Comparison of ENCODE assay signal across 8 cellular contexts in genomic region chr19:45250832-45251451, GRCh38. TPM values are rescaled to one million over a fixed set of nuclear protein-coding genes. Genes with fewer than 3 reads are reported as not detected.
DNase-seq lines count a peak whose midpoint lies in the region; ATAC-seq, FAIRE-seq and TF ChIP-seq lines count a peak whose summit lies in the region.

TSS of gene MARK4 (plus strand) at chr19:45251271. CDS start at chr19:45251589, 318 bp downstream.

- H3K36me3 ChIP-seq in BJ (ENCODE audit: control insufficient read depth, insufficient read depth, low read length) (0 out of 2 replicates have a peak, but pooled peaks cover 2% of the 10 kb centered on the region), HAP-1 (replicated peaks) (no peaks in the 10 kb centered on the region), endothelial cell of umbilical vein (ENCODE audit: control insufficient read depth in 2 of 2, extremely low read depth in 1 of 2, insufficient read depth in 2 of 2, low read length in 2 of 2) (peaks cover 0 to 5% of the 10 kb centered on the region in 2 experiments)

- peak; percentile 36 for TF ChIP-seq POLR2A in endothelial cell of umbilical vein (IDR thresholded peaks at IDR 0.05; ENCODE audit: low read depth, low read length)

- CTCF ChIA-PET in BJ (lab: Yijun Ruan, JAX), result no interaction called here
- CTCF ChIA-PET in endothelial cell of umbilical vein (lab: Charles Lee), result no interaction called here

- H3K27ac Mint-ChIP-seq in mesothelial cell of epicardium, result peak within 1 kb of the TSS; percentile 87

- no peak for TF ChIP-seq CTCF in BJ (IDR thresholded peaks at IDR 0.05; ENCODE audit: insufficient read depth, low read depth, low read length)
- no peak for TF ChIP-seq CTCF in endothelial cell of umbilical vein (IDR thresholded peaks at IDR 0.05; ENCODE audit: extremely low read depth in 1 of 2, insufficient read depth in 1 of 2, low read depth in 1 of 2, low read length in 2 of 2)
- TF ChIP-seq CTCF in mesothelial cell of epicardium (IDR thresholded peaks at IDR 0.05; ENCODE audit: unreplicated experiment), result no peak

- H3K4me2 ChIP-seq in endothelial cell of umbilical vein (ENCODE audit: insufficient read depth, low read length), result peak within 1 kb of the TSS; percentile 92

- H3K9me3 ChIP-seq in HAP-1 (no peaks in the 10 kb centered on the region), endothelial cell of umbilical vein (replicated peaks; ENCODE audit: control insufficient read depth, insufficient read depth, low read length) (no peaks in the 10 kb centered on the region)

- H4K20me1 ChIP-seq in endothelial cell of umbilical vein (replicated peaks; ENCODE audit: control insufficient read depth, extremely low read depth, insufficient read depth, low read length), result no peaks in the 10 kb centered on the region

- H3K4me1 ChIP-seq in HAP-1 (peaks cover 5% of the 10 kb centered on the region), endothelial cell of umbilical vein (ENCODE audit: control insufficient read depth, extremely low read depth, insufficient read depth, low read length) (peaks cover 13% of the 10 kb centered on the region)

- no peak for ATAC-seq in HG02852 (IDR thresholded peaks at IDR 0.05; ENCODE audit: unreplicated experiment)

- POLR2A ChIA-PET in BJ (lab: Charles Lee) (interaction anchor here (0.6 kb wide), 1 partner anchor 14 kb away, joined by 19 read pairs; no protein-coding TSS in a partner anchor), endothelial cell of umbilical vein (lab: Charles Lee) (no interaction called here)

- in situ Hi-C loops in HAP-1 (cut with MboI; ENCODE audit: low sequenced_read_pairs), result no loop called here

- H3K4me1 Mint-ChIP-seq in mesothelial cell of epicardium, result peaks cover 22% of the 10 kb centered on the region

- no peaks in the 10 kb centered on the region for H3K27me3 Mint-ChIP-seq in mesothelial cell of epicardium (ENCODE audit: low read depth)

- H2AFZ ChIP-seq in endothelial cell of umbilical vein (ENCODE audit: low read depth, low read length), result peak within 1 kb of the TSS; percentile 99

- no TSS peak for BruUV-seq in endothelial cell of umbilical vein (replicated peaks; lab: Mats Ljungman, UMichigan)

- H3K9me3 Mint-ChIP-seq in mesothelial cell of epicardium, result no peaks in the 10 kb centered on the region

- dilution Hi-C loops in endothelial cell of umbilical vein (cut with MboI; ENCODE audit: extremely low pct_ligation_motif_present, low sequenced_read_pairs), result no loop called here

- H3K27ac ChIP-seq in endothelial cell of umbilical vein (ENCODE audit: insufficient read depth, low read depth, low read length), result peak within 1 kb of the TSS; percentile 20

- H3K4me3 ChIP-seq in BJ (ENCODE audit: low read depth, low read length) (peak within 1 kb of the TSS; percentile 84), HAP-1 (peak within 1 kb of the TSS; percentile 68), endothelial cell of umbilical vein (replicated peaks in 1 of 3; ENCODE audit: insufficient read depth in 1 of 3, low read depth in 1 of 3, low read length in 3 of 3) (peak within 1 kb of the TSS; percentile 70 to 94 (median 86))

- DNase-seq in BJ (ENCODE audit: low read depth), result no peak
- peak; percentile 45 to 72 for DNase-seq in HAP-1 (ENCODE audit: low spot score in 2 of 2)
- peak; percentile 60 for DNase-seq in NOMO-1 treated with DMSO at 0.1 percent for 48 hours (lab: John Stamatoyannopoulos, UW; ENCODE audit: unreplicated experiment)
- peak; percentile 12 for DNase-seq in activated CD8-positive, alpha-beta memory T cell treated with anti-CD3 and anti-CD28 coated beads, Interleukin-2, amount 50 U/mL, for 1 hour (ENCODE audit: extremely low read depth)
- peak; percentile 44 for DNase-seq in endothelial cell of umbilical vein (ENCODE audit: low read depth, low spot score)
- peak; percentile 55 to 68 for DNase-seq in mesothelial cell of epicardium (ENCODE audit: low spot score in 2 of 2, unreplicated experiment in 2 of 2)
- peak; percentile 19 to 27 for DNase-seq in stimulated activated CD8-positive, alpha-beta memory T cell treated with anti-CD3 and anti-CD28 coated beads, Interleukin-15, amount 100 ng/mL, for 4 hours (ENCODE audit: low read depth in 2 of 2)

- H3K9me1 ChIP-seq in endothelial cell of umbilical vein (replicated peaks; ENCODE audit: control insufficient read depth, extremely low read depth, insufficient read depth, low read length), result no peaks in the 10 kb centered on the region

- H3K9ac ChIP-seq in endothelial cell of umbilical vein (replicated peaks; ENCODE audit: extremely low read depth, insufficient read depth, low read length), result peak within 1 kb of the TSS; percentile 74

- intact Hi-C loops in endothelial cell of umbilical vein (cut with micrococcal nuclease), result no loop called here

- no peaks in the 10 kb centered on the region for H3K36me3 Mint-ChIP-seq in mesothelial cell of epicardium

- peak within 1 kb of the TSS; percentile 91 for H3K4me3 Mint-ChIP-seq in mesothelial cell of epicardium

- H3K79me2 ChIP-seq in endothelial cell of umbilical vein (ENCODE audit: control insufficient read depth, insufficient read depth, low read length), result peaks cover 35% of the 10 kb centered on the region

- H3K27me3 ChIP-seq in BJ (ENCODE audit: control insufficient read depth, insufficient read depth, low read length) (no peaks in the 10 kb centered on the region), HAP-1 (ENCODE audit: low read depth) (no peaks in the 10 kb centered on the region), endothelial cell of umbilical vein (ENCODE audit: control insufficient read depth in 2 of 2, insufficient read depth in 2 of 2, low read length in 2 of 2) (no peaks in the 10 kb centered on the region)

- FAIRE-seq in endothelial cell of umbilical vein (lab: Jason Lieb, UNC), result no peak

TF ChIP-seq in endothelial cell of umbilical vein, 7 proteins besides CTCF, POLR2A, EP300 and RAD21:
- TF ChIP-seq JUN (IDR thresholded peaks at IDR 0.05; ENCODE audit: borderline replicate concordance, insufficient read depth, insufficient read length, low read depth), result no peak
- TF ChIP-seq POLR2AphosphoS5 (IDR thresholded peaks at IDR 0.05; ENCODE audit: insufficient read depth, low read depth, low read length), result peak; percentile 40

RNA-seq across cellular contexts. Expression of gene MARK4, which starts in this region (rescaled TPM):
- 10.9 and 17.1 TPM in 2 replicates for polyA plus RNA-seq in BJ (2011; rRNA removed)
- 15.7 and 19.1 TPM in 2 replicates for polyA minus RNA-seq in BJ (2011; rRNA and poly(A)+ RNA removed)
- total RNA-seq in endothelial cell of umbilical vein, result 50.0 and 51.6 TPM in 2 replicates
- 13.9 and 14.4 TPM in 2 replicates for polyA plus RNA-seq in endothelial cell of umbilical vein
- polyA plus RNA-seq in endothelial cell of umbilical vein (2011; cell fraction: cytosol; rRNA removed), result 20.8 and 21.0 TPM in 2 replicates
- 30.4 and 41.3 TPM in 2 replicates for polyA plus RNA-seq in endothelial cell of umbilical vein (2011; cell fraction: nucleus; rRNA removed)
- polyA plus RNA-seq in endothelial cell of umbilical vein (2012), result 45.3 and 54.7 TPM in 2 replicates
- polyA minus RNA-seq in endothelial cell of umbilical vein, result 26.0 and 31.8 TPM in 2 replicates
- 3.9 TPM for polyA minus RNA-seq in endothelial cell of umbilical vein (2011; cell fraction: cytosol; rRNA and poly(A)+ RNA removed)
- 17.4 and 27.3 TPM in 2 replicates for polyA minus RNA-seq in endothelial cell of umbilical vein (2011; cell fraction: nucleus; rRNA and poly(A)+ RNA removed)
- total RNA-seq in mesothelial cell of epicardium, result 58.6 to 64.9 TPM (median 63.7 TPM) in 3 replicates
